In the genomic region with DNA sequence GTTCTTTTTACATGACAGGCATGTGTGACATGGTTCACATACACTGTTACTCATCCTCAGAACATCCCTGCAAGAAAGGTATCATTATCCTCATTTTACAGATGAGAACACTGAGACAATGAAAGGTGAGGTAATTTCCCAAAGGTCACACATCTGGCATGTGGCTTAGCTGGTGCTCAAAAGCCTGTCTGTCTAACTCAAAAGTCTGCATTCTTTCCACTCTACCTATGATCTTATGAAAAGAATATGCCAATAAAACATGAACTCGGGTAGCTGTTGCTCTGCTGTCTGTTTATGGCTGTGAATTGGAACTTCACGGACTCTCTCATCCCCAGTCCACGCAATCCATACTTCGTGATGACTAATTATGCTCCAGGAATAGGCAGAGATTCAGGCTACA, we compare ENCODE assay signal across 15 cellular contexts.
DNase-seq lines count a peak whose midpoint lies in the region; ATAC-seq and TF ChIP-seq lines count a peak whose summit lies in the region.
"Had no signal": no experiment of that assay in that cellular context is flagged by ENCODE, and none has a peak within 500 bp of the region (broad histone marks: within the 10 kb centered on the region; RNA-seq: fewer than 3 reads in every experiment).

No MANE protein-coding gene starts in this region.

- H3K27ac Mint-ChIP-seq in activated CD4-positive, alpha-beta T cell treated with anti-CD3 and anti-CD28 coated beads for 36 hours = peak overlapping the region; percentile 21
- H3K27ac Mint-ChIP-seq in activated CD4-positive, alpha-beta T cell treated with anti-CD3 and anti-CD28 coated beads, Interleukin-2, amount 10 ng/mL, durations not matched to agents 7 days and 5 days = no peak overlapping the region
- H3K27ac Mint-ChIP-seq: activated CD4-positive, alpha-beta memory T cell treated with anti-CD3 and anti-CD28 coated beads, Interleukin-2, amount 10 ng/mL, durations not matched to agents 7 days and 5 days had no signal

- H3K4me2 ChIP-seq in skeletal muscle satellite cell (ENCODE audit: low read length) = no peak overlapping the region

- no peaks in the 10 kb centered on the region for H3K9me3 Mint-ChIP-seq in activated CD4-positive, alpha-beta T cell treated with anti-CD3 and anti-CD28 coated beads for 36 hours (ENCODE audit: low read depth)
- no peaks in the 10 kb centered on the region for H3K9me3 Mint-ChIP-seq in activated CD4-positive, alpha-beta T cell treated with anti-CD3 and anti-CD28 coated beads, Interleukin-2, amount 10 ng/mL, durations not matched to agents 7 days and 5 days
- H3K9me3 Mint-ChIP-seq: activated CD4-positive, alpha-beta memory T cell treated with anti-CD3 and anti-CD28 coated beads, Interleukin-2, amount 10 ng/mL, durations not matched to agents 7 days and 5 days had no signal

- H3K9me3 ChIP-seq in skeletal muscle satellite cell (replicated peaks; ENCODE audit: low read length) (no peaks in the 10 kb centered on the region), upper lobe of right lung (no peaks in the 10 kb centered on the region)
- H3K9me3 ChIP-seq in effector memory CD4-positive, alpha-beta T cell (ENCODE audit: control insufficient read depth, low read length) = no peaks in the 10 kb centered on the region

- H3K4me1 Mint-ChIP-seq in activated CD4-positive, alpha-beta T cell treated with anti-CD3 and anti-CD28 coated beads for 36 hours = peaks cover 7% of the 10 kb centered on the region
- H3K4me1 Mint-ChIP-seq in activated CD4-positive, alpha-beta T cell treated with anti-CD3 and anti-CD28 coated beads, Interleukin-2, amount 10 ng/mL, durations not matched to agents 7 days and 5 days = no peaks in the 10 kb centered on the region
- H3K4me1 Mint-ChIP-seq: activated CD4-positive, alpha-beta memory T cell treated with anti-CD3 and anti-CD28 coated beads, Interleukin-2, amount 10 ng/mL, durations not matched to agents 7 days and 5 days had no signal

- CTCF ChIA-PET in activated CD4-positive, alpha-beta T cell treated with anti-CD3 and anti-CD28 coated beads for 36 hours (lab: Charles Lee) = interaction anchor here (0.5 to 1.4 kb wide), 3 partner anchors 9 to 604 kb away, joined by 3 to 4 read pairs (median 3); no protein-coding TSS in a partner anchor
- CTCF ChIA-PET in activated CD4-positive, alpha-beta T cell treated with anti-CD3 and anti-CD28 coated beads, Interleukin-2, amount 10 ng/mL, durations not matched to agents 7 days and 5 days (lab: Charles Lee) = interaction anchor here (1.3 kb wide), 1 partner anchor 632 kb away, joined by 3 read pairs; no protein-coding TSS in a partner anchor

- H3K4me3 ChIP-seq in skeletal muscle satellite cell (ENCODE audit: low read length) = no peak overlapping the region
- no peak overlapping the region for H3K4me3 ChIP-seq in effector memory CD4-positive, alpha-beta T cell (ENCODE audit: insufficient read depth, low read depth, low read length, poor library complexity, severe bottlenecking)
- no peak overlapping the region for H3K4me3 ChIP-seq in upper lobe of right lung

- peaks cover 27% of the 10 kb centered on the region for H3K36me3 Mint-ChIP-seq in activated CD4-positive, alpha-beta T cell treated with anti-CD3 and anti-CD28 coated beads for 36 hours (ENCODE audit: low read depth)
- peaks cover 7% of the 10 kb centered on the region for H3K36me3 Mint-ChIP-seq in activated CD4-positive, alpha-beta T cell treated with anti-CD3 and anti-CD28 coated beads, Interleukin-2, amount 10 ng/mL, durations not matched to agents 7 days and 5 days (ENCODE audit: low read depth)

- peak; percentile 77 for ATAC-seq in activated CD4-positive, alpha-beta T cell treated with anti-CD3 and anti-CD28 coated beads for 36 hours
- ATAC-seq in GM18498 (IDR thresholded peaks at IDR 0.05; ENCODE audit: unreplicated experiment) (no peak), upper lobe of right lung (no peak)
- ATAC-seq: HepG2 had no signal

- H3K36me3 ChIP-seq in skeletal muscle satellite cell (ENCODE audit: insufficient read depth, low read length) = no peaks in the 10 kb centered on the region
- H3K36me3 ChIP-seq in effector memory CD4-positive, alpha-beta T cell (ENCODE audit: control insufficient read depth, insufficient read depth, low read length) = no peaks in the 10 kb centered on the region
- H3K36me3 ChIP-seq in upper lobe of right lung = no peaks in the 10 kb centered on the region

- no peaks in the 10 kb centered on the region for H3K27me3 Mint-ChIP-seq in activated CD4-positive, alpha-beta T cell treated with anti-CD3 and anti-CD28 coated beads for 36 hours
- H3K27me3 Mint-ChIP-seq in activated CD4-positive, alpha-beta T cell treated with anti-CD3 and anti-CD28 coated beads, Interleukin-2, amount 10 ng/mL, durations not matched to agents 7 days and 5 days = no peaks in the 10 kb centered on the region
- H3K27me3 Mint-ChIP-seq: activated CD4-positive, alpha-beta memory T cell treated with anti-CD3 and anti-CD28 coated beads, Interleukin-2, amount 10 ng/mL, durations not matched to agents 7 days and 5 days had no signal

- DNase-seq in activated CD4-positive, alpha-beta T cell treated with anti-CD3 and anti-CD28 coated beads for 36 hours = no peak
- no peak for DNase-seq in activated CD4-positive, alpha-beta T cell treated with anti-CD3 and anti-CD28 coated beads, Interleukin-2, amount 10 ng/mL, durations not matched to agents 7 days and 5 days
- peak; percentile 75 for DNase-seq in RPMI7951 (ENCODE audit: low read depth)
- DNase-seq in fibroblast of gingiva (ENCODE audit: low read depth) = peak; percentile 20
- no peak for DNase-seq in effector memory CD4-positive, alpha-beta T cell
- DNase-seq in upper lobe of right lung = no peak
- DNase-seq: activated CD4-positive, alpha-beta memory T cell treated with anti-CD3 and anti-CD28 coated beads, Interleukin-2, amount 10 ng/mL, durations not matched to agents 7 days and 5 days; activated naive CD4-positive, alpha-beta T cell; DMS153; erythroblast; mesendoderm; NCI-H1105 treated with DMSO at 0.1 percent for 48 hours had no signal

- no peak for TF ChIP-seq CTCF in upper lobe of right lung (IDR thresholded peaks at IDR 0.05)

- POLR2A ChIA-PET in activated CD4-positive, alpha-beta T cell treated with anti-CD3 and anti-CD28 coated beads for 36 hours (lab: Charles Lee) = no interaction called here
- POLR2A ChIA-PET in activated CD4-positive, alpha-beta T cell treated with anti-CD3 and anti-CD28 coated beads, Interleukin-2, amount 10 ng/mL, durations not matched to agents 7 days and 5 days (lab: Charles Lee) = no interaction called here

- H3K27ac ChIP-seq in effector memory CD4-positive, alpha-beta T cell (ENCODE audit: insufficient read depth, low read length, poor library complexity, severe bottlenecking) = no peak overlapping the region
- no peak overlapping the region for H3K27ac ChIP-seq in upper lobe of right lung

- H3K4me1 ChIP-seq in skeletal muscle satellite cell (ENCODE audit: control insufficient read depth, insufficient read depth, low read length) (peaks cover 14% of the 10 kb centered on the region), upper lobe of right lung (no peaks in the 10 kb centered on the region)
- no peaks in the 10 kb centered on the region for H3K4me1 ChIP-seq in effector memory CD4-positive, alpha-beta T cell (ENCODE audit: control insufficient read depth, insufficient read depth, low read length, poor library complexity, severe bottlenecking)

- H3K4me3 Mint-ChIP-seq in activated CD4-positive, alpha-beta T cell treated with anti-CD3 and anti-CD28 coated beads for 36 hours = peak overlapping the region; percentile 10
- H3K4me3 Mint-ChIP-seq in activated CD4-positive, alpha-beta T cell treated with anti-CD3 and anti-CD28 coated beads, Interleukin-2, amount 10 ng/mL, durations not matched to agents 7 days and 5 days = no peak overlapping the region
- H3K4me3 Mint-ChIP-seq: activated CD4-positive, alpha-beta memory T cell treated with anti-CD3 and anti-CD28 coated beads, Interleukin-2, amount 10 ng/mL, durations not matched to agents 7 days and 5 days had no signal

- H3K9ac ChIP-seq in skeletal muscle satellite cell (ENCODE audit: low read depth, low read length) = peak overlapping the region; percentile 30

- H3K27me3 ChIP-seq in skeletal muscle satellite cell (ENCODE audit: control insufficient read depth, insufficient read depth, low read length) (no peaks in the 10 kb centered on the region), upper lobe of right lung (no peaks in the 10 kb centered on the region)
- H3K27me3 ChIP-seq in effector memory CD4-positive, alpha-beta T cell (replicated peaks; ENCODE audit: control insufficient read depth, insufficient read depth, low read length, poor library complexity, severe bottlenecking) = no peaks in the 10 kb centered on the region

- intact Hi-C loops in activated CD4-positive, alpha-beta T cell treated with anti-CD3 and anti-CD28 coated beads for 36 hours (cut with DNase I, micrococcal nuclease) = no loop called here
- intact Hi-C loops in upper lobe of right lung (cut with DNase I) = no loop called here

Comparison
In these comparisons a context has a peak if more than half of its experiments do, and no peak if none do; other contexts are left out.
1. DNase-seq: peak in RPMI7951 (single experiment) and fibroblast of gingiva (single experiment); none in activated CD4-positive, alpha-beta T cell treated with anti-CD3 and anti-CD28 coated beads for 36 hours (single experiment), activated CD4-positive, alpha-beta T cell treated with anti-CD3 and anti-CD28 coated beads, Interleukin-2, amount 10 ng/mL, durations not matched to agents 7 days and 5 days (single experiment), effector memory CD4-positive, alpha-beta T cell (0 of 3) and upper lobe of right lung (single experiment).